In the genomic region with DNA sequence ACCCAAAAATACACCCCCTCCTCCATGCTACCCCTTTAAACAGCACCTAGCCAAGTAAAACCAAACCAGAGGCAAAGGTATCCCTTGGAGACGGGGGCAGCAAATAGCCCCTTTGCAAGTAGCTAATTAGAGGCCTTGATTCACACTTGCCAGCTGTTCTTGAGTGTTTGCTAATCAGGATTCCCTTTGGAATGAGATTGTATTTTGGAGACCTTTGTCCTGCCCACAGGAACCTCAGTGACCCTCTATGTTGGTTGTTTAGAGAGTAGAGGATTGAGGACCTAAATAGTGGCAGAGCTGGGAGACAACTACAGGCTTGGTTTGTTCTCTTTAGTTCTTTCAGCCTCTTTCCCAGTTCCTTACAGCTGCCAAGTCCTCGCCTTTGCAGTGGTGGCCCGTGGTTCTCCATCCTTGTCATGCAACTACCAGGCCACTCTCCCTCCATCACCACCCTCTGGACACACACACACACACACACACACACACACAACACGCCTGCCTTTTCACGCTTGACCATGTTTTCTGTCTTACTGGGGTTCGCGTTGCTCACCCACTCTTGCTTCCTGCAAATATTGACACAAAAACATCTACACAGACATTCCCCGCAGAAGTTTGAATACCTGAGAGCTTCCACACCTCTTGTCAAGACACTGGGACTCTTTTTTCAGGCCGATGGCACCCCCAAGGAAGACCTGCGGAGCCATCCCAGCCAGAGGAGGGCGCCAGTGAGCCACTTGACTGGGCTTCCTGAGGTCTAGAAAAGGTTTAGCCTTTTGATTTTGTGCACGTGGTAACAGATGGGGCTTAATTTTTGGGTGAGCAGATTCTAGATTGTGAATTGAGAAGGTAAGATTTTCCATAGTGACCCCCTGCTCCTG, we compare ENCODE assay signal across 8 cellular contexts.
DNase-seq lines count a peak whose midpoint lies in the region; ATAC-seq and TF ChIP-seq lines count a peak whose summit lies in the region.

No MANE protein-coding gene starts in this region.

- H3K4me1 Mint-ChIP-seq in osteocyte (ENCODE audit: unreplicated experiment): peaks cover 10% of the 10 kb centered on the region

- no peaks in the 10 kb centered on the region for H3K27me3 Mint-ChIP-seq in osteocyte (ENCODE audit: unreplicated experiment)

- DNase-seq in COLO829 (ENCODE audit: low spot score): peak; percentile 48
- peak; percentile 2 for DNase-seq in NCI-H1694 treated with DMSO at 0.1 percent for 48 hours (lab: John Stamatoyannopoulos, UW)
- DNase-seq in activated CD8-positive, alpha-beta memory T cell treated with anti-CD3 and anti-CD28 coated beads for 4 hours (ENCODE audit: low read depth in 2 of 2): peak; percentile 70 to 71
- peak; percentile 54 to 66 for DNase-seq in erythroblast (lab: John Stamatoyannopoulos, UW)
- DNase-seq in osteocyte (ENCODE audit: extremely low spot score, unreplicated experiment): peak; percentile 77
- no peak for DNase-seq in HuH-7.5 (ENCODE audit: low spot score)

- TF ChIP-seq CTCF in osteocyte (IDR thresholded peaks at IDR 0.05): peak; percentile 48

- TF ChIP-seq POLR2A in erythroblast (IDR thresholded peaks at IDR 0.05; ENCODE audit: low read length): no peak

- no peak overlapping the region for H3K4me3 Mint-ChIP-seq in osteocyte (ENCODE audit: unreplicated experiment)

- H3K36me3 Mint-ChIP-seq in osteocyte (ENCODE audit: unreplicated experiment): peaks cover 10% of the 10 kb centered on the region

- H3K27ac Mint-ChIP-seq in osteocyte (ENCODE audit: unreplicated experiment): no peak overlapping the region

- H3K9me3 Mint-ChIP-seq in osteocyte (ENCODE audit: unreplicated experiment): no peaks in the 10 kb centered on the region

- ATAC-seq in GM21786 (IDR thresholded peaks at IDR 0.05; ENCODE audit: unreplicated experiment) (peak; percentile 53), HG02571 (IDR thresholded peaks at IDR 0.05; ENCODE audit: unreplicated experiment) (no peak)
